Comparison of ENCODE assay signal across 23 cellular contexts in genomic region chr5:133943475-133943817, GRCh38.
"Had no signal": no experiment of that assay in that cellular context is flagged by ENCODE, and none has a peak within 500 bp of the region (broad histone marks: within the 10 kb centered on the region; RNA-seq: fewer than 3 reads in every experiment).

No MANE protein-coding gene starts in this region.

- H3K9me3 Mint-ChIP-seq: activated CD4-positive, alpha-beta memory T cell treated with anti-CD3 and anti-CD28 coated beads, Interleukin-2, amount 10 ng/mL, durations not matched to agents 7 days and 5 days; activated CD4-positive, alpha-beta T cell treated with anti-CD3 and anti-CD28 coated beads, Interleukin-2, amount 10 ng/mL, durations not matched to agents 7 days and 5 days; activated naive CD8-positive, alpha-beta T cell treated with anti-CD3 and anti-CD28 coated beads for 36 hours; activated T-cell treated with anti-CD3 and anti-CD28 coated beads, Interleukin-2, amount 50 U/mL, for 72 hours; natural killer cell treated with Interleukin-12 subunit alpha and Interleukin-12 subunit beta and Interleukin-15 and Interleukin-18, amount 100 ng/mL, for 72 hours; T-helper 1 cell treated with Interleukin-12 subunit alpha and Interleukin-12 subunit beta and Interleukin-4 antibody, amounts not matched to agents 30 μg/mL and 1 μg/mL, for 36 hours had no signal

- DNase-seq: activated CD4-positive, alpha-beta memory T cell treated with anti-CD3 and anti-CD28 coated beads, Interleukin-2, amount 10 ng/mL, durations not matched to agents 7 days and 5 days; activated CD4-positive, alpha-beta T cell treated with anti-CD3 and anti-CD28 coated beads for 1 hour; activated CD4-positive, alpha-beta T cell treated with anti-CD3 and anti-CD28 coated beads, Interleukin-2, amount 10 ng/mL, durations not matched to agents 7 days and 5 days; activated naive CD4-positive, alpha-beta T cell treated with Interleukin-2 at 50 U/mL for 16 hours; activated naive CD8-positive, alpha-beta T cell treated with anti-CD3 and anti-CD28 coated beads for 36 hours; activated T-cell treated with anti-CD3 and anti-CD28 coated beads, Interleukin-2, amount 50 U/mL, for 72 hours; aorta; cerebellar nuclear complex; colonic mucosa; effector CD8-positive, alpha-beta T cell; gastrocnemius medialis; glutamatergic neuron; left ventricle myocardium inferior; mesendoderm; ovary; retina; stimulated activated CD4-positive, alpha-beta T cell treated with anti-CD3 and anti-CD28 coated beads, Interleukin-2, amount 100 ng/mL, for 24 hours; stimulated activated naive CD4-positive, alpha-beta T cell; SW 1271; T1000 had no signal

- H3K4me1 Mint-ChIP-seq: activated CD4-positive, alpha-beta T cell treated with anti-CD3 and anti-CD28 coated beads, Interleukin-2, amount 10 ng/mL, durations not matched to agents 7 days and 5 days had no signal

- H3K4me3 Mint-ChIP-seq: activated CD4-positive, alpha-beta memory T cell treated with anti-CD3 and anti-CD28 coated beads, Interleukin-2, amount 10 ng/mL, durations not matched to agents 7 days and 5 days; activated CD4-positive, alpha-beta T cell treated with anti-CD3 and anti-CD28 coated beads, Interleukin-2, amount 10 ng/mL, durations not matched to agents 7 days and 5 days; activated naive CD8-positive, alpha-beta T cell treated with anti-CD3 and anti-CD28 coated beads for 36 hours; activated T-cell treated with anti-CD3 and anti-CD28 coated beads, Interleukin-2, amount 50 U/mL, for 72 hours; natural killer cell treated with Interleukin-12 subunit alpha and Interleukin-12 subunit beta and Interleukin-15 and Interleukin-18, amount 100 ng/mL, for 72 hours; T-helper 1 cell treated with Interleukin-12 subunit alpha and Interleukin-12 subunit beta and Interleukin-4 antibody, amounts not matched to agents 30 μg/mL and 1 μg/mL, for 36 hours had no signal

- H3K27ac Mint-ChIP-seq: activated CD4-positive, alpha-beta memory T cell treated with anti-CD3 and anti-CD28 coated beads, Interleukin-2, amount 10 ng/mL, durations not matched to agents 7 days and 5 days; activated CD4-positive, alpha-beta T cell treated with anti-CD3 and anti-CD28 coated beads, Interleukin-2, amount 10 ng/mL, durations not matched to agents 7 days and 5 days; activated naive CD8-positive, alpha-beta T cell treated with anti-CD3 and anti-CD28 coated beads for 36 hours; activated T-cell treated with anti-CD3 and anti-CD28 coated beads, Interleukin-2, amount 50 U/mL, for 72 hours; natural killer cell treated with Interleukin-12 subunit alpha and Interleukin-12 subunit beta and Interleukin-15 and Interleukin-18, amount 100 ng/mL, for 72 hours; T-helper 1 cell treated with Interleukin-12 subunit alpha and Interleukin-12 subunit beta and Interleukin-4 antibody, amounts not matched to agents 30 μg/mL and 1 μg/mL, for 36 hours had no signal

- H3K27me3 Mint-ChIP-seq: activated CD4-positive, alpha-beta memory T cell treated with anti-CD3 and anti-CD28 coated beads, Interleukin-2, amount 10 ng/mL, durations not matched to agents 7 days and 5 days had no signal

- ATAC-seq: activated T-cell treated with anti-CD3 and anti-CD28 coated beads, Interleukin-2, amount 50 U/mL, for 72 hours; body of pancreas; natural killer cell treated with Interleukin-12 subunit alpha and Interleukin-12 subunit beta and Interleukin-15 and Interleukin-18, amount 100 ng/mL, for 72 hours had no signal

- H3K36me3 Mint-ChIP-seq: activated naive CD8-positive, alpha-beta T cell treated with anti-CD3 and anti-CD28 coated beads for 36 hours; natural killer cell treated with Interleukin-12 subunit alpha and Interleukin-12 subunit beta and Interleukin-15 and Interleukin-18, amount 100 ng/mL, for 72 hours had no signal
